20 cellular contexts compared by ENCODE assay signal in genomic region chr10:21264271-21264670, GRCh38.
DNase-seq lines count a peak whose midpoint lies in the region; ATAC-seq, FAIRE-seq and TF ChIP-seq lines count a peak whose summit lies in the region.
"Had no signal": no experiment of that assay in that cellular context is flagged by ENCODE, and none has a peak within 500 bp of the region (broad histone marks: within the 10 kb centered on the region; RNA-seq: fewer than 3 reads in every experiment).

No MANE protein-coding gene starts in this region.

- H4K91ac ChIP-seq in mesenchymal stem cell (ENCODE audit: low read length): no peak overlapping the region

- H3K4me1 ChIP-seq in mesenchymal stem cell (ENCODE audit: control insufficient read depth, insufficient read depth, low read depth, low read length): no peaks in the 10 kb centered on the region

- no peaks in the 10 kb centered on the region for H3K9me3 ChIP-seq in mesenchymal stem cell (ENCODE audit: control insufficient read depth, low read length)
- no peaks in the 10 kb centered on the region for H3K9me3 ChIP-seq in T-helper 17 cell (ENCODE audit: control insufficient read depth, low read length, poor library complexity, severe bottlenecking)

- no peak overlapping the region for H3K27ac Mint-ChIP-seq in activated naive CD8-positive, alpha-beta T cell treated with anti-CD3 and anti-CD28 coated beads, Interleukin-2, amount 50 U/mL, for 24 hours
- H3K27ac Mint-ChIP-seq in activated naive CD8-positive, alpha-beta T cell treated with anti-CD3 and anti-CD28 coated beads for 36 hours: no peak overlapping the region
- no peak overlapping the region for H3K27ac Mint-ChIP-seq in activated T-cell treated with anti-CD3 and anti-CD28 coated beads, Interleukin-2, amount 50 U/mL, for 24 hours
- H3K27ac Mint-ChIP-seq in T-helper 17 cell: no peak overlapping the region
- H3K27ac Mint-ChIP-seq: CD14-positive monocyte had no signal

- no peaks in the 10 kb centered on the region for H3K36me3 ChIP-seq in bronchial epithelial cell (ENCODE audit: control insufficient read depth, insufficient read depth, low read length)
- no peaks in the 10 kb centered on the region for H3K36me3 ChIP-seq in mesenchymal stem cell (ENCODE audit: control insufficient read depth in 1 of 2, insufficient read depth in 2 of 2, low read depth in 1 of 2, low read length in 2 of 2)

- H3K79me1 ChIP-seq in mesenchymal stem cell (replicated peaks; ENCODE audit: low read length, poor library complexity, severe bottlenecking): no peaks in the 10 kb centered on the region

- H3K27ac ChIP-seq in mesenchymal stem cell (ENCODE audit: low read length, poor library complexity, severe bottlenecking): no peak overlapping the region
- H3K27ac ChIP-seq: 22Rv1 had no signal

- peak overlapping the region; percentile 30 for H4K8ac ChIP-seq in mesenchymal stem cell (ENCODE audit: low read length)

- no peak overlapping the region for H2AK5ac ChIP-seq in mesenchymal stem cell (ENCODE audit: low read length, severe bottlenecking)

- no peaks in the 10 kb centered on the region for H3K36me3 Mint-ChIP-seq in activated naive CD8-positive, alpha-beta T cell treated with anti-CD3 and anti-CD28 coated beads, Interleukin-2, amount 50 U/mL, for 24 hours (ENCODE audit: low read depth)
- H3K36me3 Mint-ChIP-seq in activated naive CD8-positive, alpha-beta T cell treated with anti-CD3 and anti-CD28 coated beads for 36 hours: no peaks in the 10 kb centered on the region
- H3K36me3 Mint-ChIP-seq in activated T-cell treated with anti-CD3 and anti-CD28 coated beads, Interleukin-2, amount 50 U/mL, for 24 hours (ENCODE audit: low read depth): no peaks in the 10 kb centered on the region
- no peaks in the 10 kb centered on the region for H3K36me3 Mint-ChIP-seq in T-helper 17 cell (ENCODE audit: low read depth)
- H3K36me3 Mint-ChIP-seq: CD14-positive monocyte had no signal

- peak overlapping the region in 1 of 2 experiments; percentile 3 for H3K14ac ChIP-seq in mesenchymal stem cell (ENCODE audit: low read length in 2 of 2)

- H3K9ac ChIP-seq in mesenchymal stem cell (ENCODE audit: low read length): no peak overlapping the region

- no peak overlapping the region for H3K4me3 Mint-ChIP-seq in activated naive CD8-positive, alpha-beta T cell treated with anti-CD3 and anti-CD28 coated beads, Interleukin-2, amount 50 U/mL, for 24 hours
- no peak overlapping the region for H3K4me3 Mint-ChIP-seq in activated naive CD8-positive, alpha-beta T cell treated with anti-CD3 and anti-CD28 coated beads for 36 hours
- no peak overlapping the region for H3K4me3 Mint-ChIP-seq in activated T-cell treated with anti-CD3 and anti-CD28 coated beads, Interleukin-2, amount 50 U/mL, for 24 hours
- H3K4me3 Mint-ChIP-seq in T-helper 17 cell: no peak overlapping the region
- H3K4me3 Mint-ChIP-seq: CD14-positive monocyte had no signal

- no peak overlapping the region for H3K4ac ChIP-seq in mesenchymal stem cell (ENCODE audit: low read depth in 1 of 2, low read length in 2 of 2)

- no peak overlapping the region for H3K23ac ChIP-seq in mesenchymal stem cell (ENCODE audit: low read length in 2 of 2)

- H3K27me3 ChIP-seq in bronchial epithelial cell (ENCODE audit: control insufficient read depth, insufficient read depth, low read length) (no peaks in the 10 kb centered on the region), mesenchymal stem cell (ENCODE audit: control insufficient read depth in 1 of 2, insufficient read depth in 1 of 2, low read length in 2 of 2) (no peaks in the 10 kb centered on the region)

- H2BK12ac ChIP-seq in mesenchymal stem cell (ENCODE audit: low read length in 2 of 2): no peak overlapping the region

- DNase-seq in activated naive CD8-positive, alpha-beta T cell treated with anti-CD3 and anti-CD28 coated beads, Interleukin-2, amount 50 U/mL, for 24 hours: no peak
- DNase-seq in activated naive CD8-positive, alpha-beta T cell treated with anti-CD3 and anti-CD28 coated beads for 36 hours: no peak
- DNase-seq in bronchial epithelial cell (ENCODE audit: low read depth) (peak; percentile 98), mesenchymal stem cell (no peak), T-helper 17 cell (no peak), NCI-H1930 (lab: John Stamatoyannopoulos, UW) (no peak)
- no peak for DNase-seq in activated T-cell treated with anti-CD3 and anti-CD28 coated beads, Interleukin-2, amount 50 U/mL, for 24 hours
- DNase-seq: AML-193, DMS 273 treated with DMSO at 0.1 percent for 48 hours, DND-41, H7, NCI-H1694 treated with DMSO at 0.1 percent for 48 hours, NCI-H2107, NCI-H2227 treated with DMSO at 0.1 percent for 48 hours, NCI-H510A treated with DMSO at 0.1 percent for 48 hours, SW 1271 had no signal

- FAIRE-seq in bronchial epithelial cell (lab: Jason Lieb, UNC): no peak

- H2BK15ac ChIP-seq in mesenchymal stem cell (ENCODE audit: low read depth, poor library complexity, severe bottlenecking): no peak overlapping the region

- no peak overlapping the region for H2AFZ ChIP-seq in mesenchymal stem cell (ENCODE audit: low read depth, low read length)

- H3K4me2 ChIP-seq in mesenchymal stem cell (ENCODE audit: low read length, poor library complexity, severe bottlenecking): no peak overlapping the region

- H2BK120ac ChIP-seq in mesenchymal stem cell (ENCODE audit: low read depth, low read length): no peak overlapping the region

- no peaks in the 10 kb centered on the region for H3K4me1 Mint-ChIP-seq in activated naive CD8-positive, alpha-beta T cell treated with anti-CD3 and anti-CD28 coated beads, Interleukin-2, amount 50 U/mL, for 24 hours
- no peaks in the 10 kb centered on the region for H3K4me1 Mint-ChIP-seq in activated naive CD8-positive, alpha-beta T cell treated with anti-CD3 and anti-CD28 coated beads for 36 hours
- no peaks in the 10 kb centered on the region for H3K4me1 Mint-ChIP-seq in activated T-cell treated with anti-CD3 and anti-CD28 coated beads, Interleukin-2, amount 50 U/mL, for 24 hours (ENCODE audit: low read depth)
- no peaks in the 10 kb centered on the region for H3K4me1 Mint-ChIP-seq in T-helper 17 cell
- H3K4me1 Mint-ChIP-seq: CD14-positive monocyte had no signal

- H2BK5ac ChIP-seq in mesenchymal stem cell (ENCODE audit: low read depth, low read length, poor library complexity, severe bottlenecking): no peak overlapping the region

- 100% methylated on average over 1 of the region's 2 CpGs for WGBS in mesenchymal stem cell

- H3K27me3 Mint-ChIP-seq in activated naive CD8-positive, alpha-beta T cell treated with anti-CD3 and anti-CD28 coated beads, Interleukin-2, amount 50 U/mL, for 24 hours: peaks cover 1% of the 10 kb centered on the region
- H3K27me3 Mint-ChIP-seq in activated naive CD8-positive, alpha-beta T cell treated with anti-CD3 and anti-CD28 coated beads for 36 hours: peaks cover 4% of the 10 kb centered on the region
- H3K27me3 Mint-ChIP-seq in activated T-cell treated with anti-CD3 and anti-CD28 coated beads, Interleukin-2, amount 50 U/mL, for 24 hours: no peaks in the 10 kb centered on the region
- H3K27me3 Mint-ChIP-seq in T-helper 17 cell: peaks cover 25% of the 10 kb centered on the region

- H3K4me3 ChIP-seq in bronchial epithelial cell (ENCODE audit: low read depth, low read length): no peak overlapping the region
- H3K4me3 ChIP-seq in mesenchymal stem cell (ENCODE audit: insufficient read depth in 1 of 2, low read depth in 1 of 2, low read length in 2 of 2): no peak overlapping the region

- H3K18ac ChIP-seq in mesenchymal stem cell (ENCODE audit: low read depth in 1 of 2, low read length in 2 of 2): no peak overlapping the region

- peak; percentile 33 for ATAC-seq in activated naive CD8-positive, alpha-beta T cell treated with anti-CD3 and anti-CD28 coated beads, Interleukin-2, amount 50 U/mL, for 24 hours
- ATAC-seq in T-helper 17 cell (no peak), HG02938 (IDR thresholded peaks at IDR 0.05; ENCODE audit: unreplicated experiment) (no peak)
- ATAC-seq: Right ventricle myocardium inferior had no signal

- H3K9me3 Mint-ChIP-seq in activated naive CD8-positive, alpha-beta T cell treated with anti-CD3 and anti-CD28 coated beads, Interleukin-2, amount 50 U/mL, for 24 hours: no peaks in the 10 kb centered on the region
- H3K9me3 Mint-ChIP-seq in activated naive CD8-positive, alpha-beta T cell treated with anti-CD3 and anti-CD28 coated beads for 36 hours: no peaks in the 10 kb centered on the region
- no peaks in the 10 kb centered on the region for H3K9me3 Mint-ChIP-seq in activated T-cell treated with anti-CD3 and anti-CD28 coated beads, Interleukin-2, amount 50 U/mL, for 24 hours

- TF ChIP-seq CTCF in bronchial epithelial cell (IDR thresholded peaks at IDR 0.05; ENCODE audit: insufficient read depth, low read length, severe bottlenecking): no peak
